In the genomic region with DNA sequence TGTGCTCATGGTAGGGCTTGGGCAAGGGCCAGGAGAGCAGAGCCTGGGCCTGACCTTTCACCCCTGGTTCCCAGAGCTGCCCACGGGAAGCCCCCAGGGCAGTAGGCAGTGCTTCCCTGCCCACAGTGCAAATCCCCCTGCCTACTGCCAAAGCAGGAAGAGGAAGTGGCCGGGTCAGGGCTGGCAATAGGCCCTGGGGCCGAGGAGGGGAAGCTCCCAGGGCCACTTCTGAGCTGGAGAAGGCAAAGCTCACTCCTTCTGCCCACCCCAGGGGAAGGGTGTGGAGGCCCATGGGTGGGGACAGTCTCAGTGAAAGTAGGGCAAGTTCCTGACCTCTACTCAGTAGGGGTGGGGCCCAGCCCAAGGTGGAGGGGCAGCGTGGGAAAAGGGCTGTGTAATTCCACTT, we compare ENCODE assay signal across 11 cellular contexts. TPM values are rescaled to one million over a fixed set of nuclear protein-coding genes. Genes with fewer than 3 reads are reported as not detected.
DNase-seq lines count a peak whose midpoint lies in the region; TF ChIP-seq lines count a peak whose summit lies in the region.
"Had no signal": no experiment of that assay in that cellular context is flagged by ENCODE, and none has a peak within 500 bp of the region (broad histone marks: within the 10 kb centered on the region; RNA-seq: fewer than 3 reads in every experiment).

No MANE protein-coding gene starts in this region.

- H2AFZ ChIP-seq in OCI-LY3 (ENCODE audit: low read depth, low read length): 0 out of 2 replicates have a peak overlapping the region, but pooled peaks have one; percentile 18
- H2AFZ ChIP-seq in trophoblast cell (ENCODE audit: insufficient read depth, low read length, poor library complexity): no peak overlapping the region

- H4K91ac ChIP-seq in trophoblast cell (ENCODE audit: low read depth, low read length): no peak overlapping the region

- CTCF ChIA-PET in HEK293T (lab: Yijun Ruan, JAX): no interaction called here

- H3K4me1 ChIP-seq in OCI-LY3 (ENCODE audit: low read length): peaks cover 44% of the 10 kb centered on the region
- peaks cover 14 to 17% of the 10 kb centered on the region in 2 experiments for H3K4me1 ChIP-seq in trophoblast cell (ENCODE audit: control insufficient read depth in 1 of 2, insufficient read depth in 2 of 2, low read length in 2 of 2)

- no peak overlapping the region for H3K18ac ChIP-seq in trophoblast cell (ENCODE audit: low read length)

- H3K9me3 ChIP-seq in OCI-LY3 (ENCODE audit: insufficient read depth, low read length) (no peaks in the 10 kb centered on the region), trophoblast cell (ENCODE audit: insufficient read depth, low read depth, low read length) (peaks cover 2% of the 10 kb centered on the region)

- H3K4me2 ChIP-seq in OCI-LY3 (ENCODE audit: low read length): peak overlapping the region; percentile 61
- H3K4me2 ChIP-seq in trophoblast cell (ENCODE audit: low read length): no peak overlapping the region

- no peak overlapping the region for H4K12ac ChIP-seq in trophoblast cell (ENCODE audit: low read depth, low read length)

- H3K36me3 ChIP-seq in OCI-LY3 (replicated peaks; ENCODE audit: low read depth, low read length) (no peaks in the 10 kb centered on the region), trophoblast cell (ENCODE audit: control insufficient read depth in 1 of 2, insufficient read depth in 2 of 2, low read length in 2 of 2) (peaks cover 6 to 14% of the 10 kb centered on the region in 2 experiments)

- H3K27ac ChIP-seq in C4-2B (peak overlapping the region; percentile 72), OCI-LY3 (ENCODE audit: low read length) (peak overlapping the region; percentile 23; the same call in 1 of the 2 replicates), trophoblast cell (ENCODE audit: low read depth, low read length) (no peak overlapping the region)

- H3K27me3 ChIP-seq in OCI-LY3 (ENCODE audit: low read depth, low read length) (no peaks in the 10 kb centered on the region; the same call in 1 of the 2 replicates), trophoblast cell (ENCODE audit: insufficient read depth, low read length) (no peaks in the 10 kb centered on the region)

- no peaks in the 10 kb centered on the region for H3K79me2 ChIP-seq in OCI-LY3 (ENCODE audit: low read length)
- peaks cover 4% of the 10 kb centered on the region for H3K79me2 ChIP-seq in trophoblast cell (ENCODE audit: control insufficient read depth, insufficient read depth, low read length, poor library complexity)

- no peak overlapping the region for H2BK120ac ChIP-seq in trophoblast cell (ENCODE audit: insufficient read depth, low read length, poor library complexity)

- no peaks in the 10 kb centered on the region for H4K20me1 ChIP-seq in OCI-LY3 (ENCODE audit: insufficient read depth, low read length)

- H4K8ac ChIP-seq in trophoblast cell (ENCODE audit: low read depth, low read length): no peak overlapping the region

- no peak overlapping the region for H3K23ac ChIP-seq in trophoblast cell (ENCODE audit: low read length)

- no peak overlapping the region for H3K14ac ChIP-seq in trophoblast cell (ENCODE audit: low read length)

- H2BK5ac ChIP-seq in trophoblast cell (ENCODE audit: low read depth, low read length, poor library complexity): no peak overlapping the region

- H3K4me3 ChIP-seq in OCI-LY3 (ENCODE audit: low read length): peak overlapping the region; percentile 45
- H3K4me3 ChIP-seq in fibroblast of villous mesenchyme (ENCODE audit: low read depth, low read length): no peak overlapping the region
- no peak overlapping the region for H3K4me3 ChIP-seq in trophoblast cell (ENCODE audit: low read depth, low read length)

- H2AK5ac ChIP-seq in trophoblast cell (ENCODE audit: low read length): no peak overlapping the region

- whole genome bisulfite sequencing in trophoblast cell (ENCODE audit: extremely low coverage, insufficient coverage, insufficient read length): no CpG with 5 or more reads among the region's 4 CpGs

- POLR2A ChIA-PET in HEK293T (lab: Yijun Ruan, JAX): interaction anchor here (1.2 kb wide), 1 partner anchor 21 kb away, joined by 3 read pairs; no protein-coding TSS in a partner anchor

- TF ChIP-seq CTCF in C4-2B (conservative IDR thresholded peaks at IDR 0.05) (no peak), OCI-LY3 (IDR thresholded peaks at IDR 0.05; ENCODE audit: low read depth, low read length) (no peak), fibroblast of villous mesenchyme (IDR thresholded peaks at IDR 0.05; ENCODE audit: insufficient read depth, low read depth, low read length) (no peak)

- peaks cover 4% of the 10 kb centered on the region for H3K79me1 ChIP-seq in trophoblast cell (ENCODE audit: low read length)

- H3K9ac ChIP-seq in OCI-LY3 (ENCODE audit: low read length): peak overlapping the region; percentile 40; the same call in 1 of the 2 replicates
- H3K9ac ChIP-seq in trophoblast cell (ENCODE audit: low read length): no peak overlapping the region

- H2BK12ac ChIP-seq in trophoblast cell (ENCODE audit: low read length): no peak overlapping the region

- no peak overlapping the region for H3K4ac ChIP-seq in trophoblast cell (ENCODE audit: low read depth, low read length)

- DNase-seq in fibroblast of villous mesenchyme (ENCODE audit: low read depth) (peak; percentile 28), trophoblast cell (peak; percentile 26 to 33), retina (no peak), SW480 (ENCODE audit: low spot score) (no peak), dedifferentiated amniotic fluid mesenchymal stem cell (ENCODE audit: extremely low spot score) (no peak), HEK293T (ENCODE audit: extremely low spot score) (no peak)
- DNase-seq: CD4-positive, alpha-beta T cell; effector memory CD4-positive, alpha-beta T cell; NCI-H1694 had no signal

TF ChIP-seq in HEK293T, 16 proteins besides CTCF, POLR2A, EP300 and RAD21:
- TF ChIP-seq, protein P1, sequence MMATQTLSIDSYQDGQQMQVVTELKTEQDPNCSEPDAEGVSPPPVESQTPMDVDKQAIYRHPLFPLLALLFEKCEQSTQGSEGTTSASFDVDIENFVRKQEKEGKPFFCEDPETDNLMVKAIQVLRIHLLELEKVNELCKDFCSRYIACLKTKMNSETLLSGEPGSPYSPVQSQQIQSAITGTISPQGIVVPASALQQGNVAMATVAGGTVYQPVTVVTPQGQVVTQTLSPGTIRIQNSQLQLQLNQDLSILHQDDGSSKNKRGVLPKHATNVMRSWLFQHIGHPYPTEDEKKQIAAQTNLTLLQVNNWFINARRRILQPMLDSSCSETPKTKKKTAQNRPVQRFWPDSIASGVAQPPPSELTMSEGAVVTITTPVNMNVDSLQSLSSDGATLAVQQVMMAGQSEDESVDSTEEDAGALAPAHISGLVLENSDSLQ (IDR thresholded peaks at IDR 0.05): no peak
- no peak for TF ChIP-seq NFRKB (IDR thresholded peaks at IDR 0.05)
- no peak for TF ChIP-seq FOXM1 (IDR thresholded peaks at IDR 0.05; ENCODE audit: borderline replicate concordance)
- no peak for TF ChIP-seq ELF4 (IDR thresholded peaks at IDR 0.05)
- no peak for TF ChIP-seq ARNT (IDR thresholded peaks at IDR 0.05)
- TF ChIP-seq HDGF (IDR thresholded peaks at IDR 0.05; ENCODE audit: borderline replicate concordance): no peak
- no peak for TF ChIP-seq L3MBTL2 (conservative IDR thresholded peaks at IDR 0.05)
- TF ChIP-seq ZNF384 (IDR thresholded peaks at IDR 0.05): no peak
- TF ChIP-seq BHLHE40 (IDR thresholded peaks at IDR 0.05; ENCODE audit: borderline replicate concordance): no peak
- no peak for TF ChIP-seq FOXA1 (IDR thresholded peaks at IDR 0.05)
- no peak for TF ChIP-seq LEF1 (IDR thresholded peaks at IDR 0.05; ENCODE audit: borderline replicate concordance)
- TF ChIP-seq FOXK2 (IDR thresholded peaks at IDR 0.05): no peak
- TF ChIP-seq SP1 (IDR thresholded peaks at IDR 0.05): no peak
- no peak for TF ChIP-seq CTBP1 (IDR thresholded peaks at IDR 0.05; ENCODE audit: borderline replicate concordance)
- no peak for TF ChIP-seq TARDBP (IDR thresholded peaks at IDR 0.05)
- no peak for TF ChIP-seq SUZ12 (IDR thresholded peaks at IDR 0.05)
TF ChIP-seq in HEK293T: peak in this region for 0.

RNA-seq across cellular contexts. Expression of a gene that starts 5.4 kb away (rescaled TPM):
- 2.2 and 2.9 TPM in 2 replicates for total RNA-seq in fibroblast of villous mesenchyme
- 65.4 and 69.2 TPM in 2 replicates for polyA plus RNA-seq in trophoblast cell (2013)

RNA-seq across cellular contexts. Expression of a gene that starts 24.0 kb away (rescaled TPM):
- 70.0 and 71.8 TPM in 2 replicates for total RNA-seq in fibroblast of villous mesenchyme
- 42.6 and 44.2 TPM in 2 replicates for polyA plus RNA-seq in trophoblast cell (2013)

RNA-seq across cellular contexts. Expression of a gene that starts 33.7 kb away (rescaled TPM):
- total RNA-seq in fibroblast of villous mesenchyme: 0.32 and 0.43 TPM in 2 replicates
- not detected in 2 replicates for polyA plus RNA-seq in trophoblast cell (2013)
- total RNA-seq: CD4-positive, alpha-beta T cell had no signal

RNA-seq across cellular contexts. Expression of a gene that starts 39.1 kb away (rescaled TPM):
- total RNA-seq in fibroblast of villous mesenchyme: 2.2 and 7.7 TPM in 2 replicates
- 2.2 and 2.6 TPM in 2 replicates for polyA plus RNA-seq in trophoblast cell (2013)

Comparison
In these comparisons a context has a peak if more than half of its experiments do, and no peak if none do; other contexts are left out.
1. DNase-seq: peak in fibroblast of villous mesenchyme (single experiment) and trophoblast cell (2 of 2); none in retina (single experiment), SW480 (single experiment), dedifferentiated amniotic fluid mesenchymal stem cell (single experiment) and HEK293T (single experiment).